In genomic region chr12:116881867-116882507, GRCh38 we compare ENCODE assay signal across 9 cellular contexts. TPM values are rescaled to one million over a fixed set of nuclear protein-coding genes. Genes with fewer than 3 reads are reported as not detected.
DNase-seq lines count a peak whose midpoint lies in the region; ATAC-seq and TF ChIP-seq lines count a peak whose summit lies in the region.
"Had no signal": no experiment of that assay in that cellular context is flagged by ENCODE, and none has a peak within 500 bp of the region (broad histone marks: within the 10 kb centered on the region; RNA-seq: fewer than 3 reads in every experiment).

No MANE protein-coding gene starts in this region.

- DNase-seq in GM13976 (ENCODE audit: low spot score) = peak; percentile 39
- no peak for DNase-seq in MM.1S
- no peak for DNase-seq in dorsolateral prefrontal cortex
- no peak for DNase-seq in progenitor cell of endocrine pancreas (ENCODE audit: low spot score, unreplicated experiment)
- DNase-seq in body of pancreas = no peak
- no peak for DNase-seq in G401 (ENCODE audit: low spot score)
- DNase-seq in inferior parietal cortex (ENCODE audit: extremely low spot score) = no peak
- no peak for DNase-seq in ovary

- peak overlapping the region; percentile 80 for H3K27ac Mint-ChIP-seq in progenitor cell of endocrine pancreas

- no peaks in the 10 kb centered on the region for H3K9me2 ChIP-seq in MM.1S (replicated peaks; ENCODE audit: insufficient read depth, low read length)

- intact Hi-C loops in dorsolateral prefrontal cortex (cut with DNase I) (loop anchor here (2.0 to 5.0 kb wide), 2 partner anchors 170 to 179 kb away; no protein-coding TSS in a partner anchor), body of pancreas (cut with DNase I) (no loop called here), ovary (cut with DNase I) (no loop called here)

- peaks cover 20% of the 10 kb centered on the region for H3K4me1 Mint-ChIP-seq in progenitor cell of endocrine pancreas (ENCODE audit: low read depth)

- peak overlapping the region; percentile 73 for H3K4me3 Mint-ChIP-seq in progenitor cell of endocrine pancreas (ENCODE audit: low read depth)

- TF ChIP-seq POLR2A in body of pancreas (IDR thresholded peaks at IDR 0.05) = no peak
- TF ChIP-seq POLR2A in ovary (IDR thresholded peaks at IDR 0.05) = no peak

- no peaks in the 10 kb centered on the region for H3K9me3 ChIP-seq in MM.1S (replicated peaks; ENCODE audit: insufficient read depth, low read length)
- H3K9me3 ChIP-seq in body of pancreas = no peaks in the 10 kb centered on the region
- H3K9me3 ChIP-seq in ovary = no peaks in the 10 kb centered on the region
- H3K9me3 ChIP-seq: testis had no signal

- H3K27me3 Mint-ChIP-seq in progenitor cell of endocrine pancreas = peaks cover 58% of the 10 kb centered on the region

- in situ Hi-C loops in GM13976 (cut with MboI; ENCODE audit: low sequenced_read_pairs, unreplicated experiment) (no loop called here), G401 (cut with HindIII; ENCODE audit: low sequenced_read_pairs) (no loop called here)

- H3K79me2 ChIP-seq in MM.1S (ENCODE audit: low read length) = no peaks in the 10 kb centered on the region

- no peaks in the 10 kb centered on the region for H3K4me1 ChIP-seq in MM.1S (ENCODE audit: low read length)
- H3K4me1 ChIP-seq in body of pancreas = peaks cover 35% of the 10 kb centered on the region
- peaks cover 1% of the 10 kb centered on the region for H3K4me1 ChIP-seq in ovary (ENCODE audit: insufficient read depth)

- ATAC-seq in body of pancreas = no peak

- H3K27me3 ChIP-seq in MM.1S (replicated peaks; ENCODE audit: insufficient read depth, low read length) = peaks cover 11% of the 10 kb centered on the region
- peaks cover 0 to 46% (median 23%) of the 10 kb centered on the region in 45 donors for H3K27me3 ChIP-seq in dorsolateral prefrontal cortex
- peaks cover 0 to 37% of the 10 kb centered on the region in 2 donors for H3K27me3 ChIP-seq in body of pancreas
- no peaks in the 10 kb centered on the region for H3K27me3 ChIP-seq in ovary
- H3K27me3 ChIP-seq: testis had no signal

- TF ChIP-seq CTCF in GM13976 (IDR thresholded peaks at IDR 0.05; ENCODE audit: borderline replicate concordance, control extremely low read depth, extremely low read depth, insufficient read depth, missing control alignments) = no peak
- no peak for TF ChIP-seq CTCF in MM.1S (IDR thresholded peaks at IDR 0.05; ENCODE audit: low read length)
- TF ChIP-seq CTCF in dorsolateral prefrontal cortex (IDR thresholded peaks at IDR 0.05 in 54 of 56, conservative IDR thresholded peaks at IDR 0.05 in 2 of 56; ENCODE audit: low read depth in 1 of 56, partially characterized antibody in 56 of 56) = no peak
- no peak for TF ChIP-seq CTCF in progenitor cell of endocrine pancreas (IDR thresholded peaks at IDR 0.05; ENCODE audit: unreplicated experiment)
- no peak for TF ChIP-seq CTCF in body of pancreas (IDR thresholded peaks at IDR 0.05)
- TF ChIP-seq CTCF in ovary (IDR thresholded peaks at IDR 0.05) = no peak

- 4 to 13% methylated on average over 11 to 28 of the region's 29 CpGs for WGBS in body of pancreas, 2 donors
- 2 to 3% (median 2%) methylated on average over 29 of the region's 29 CpGs for WGBS in ovary, 3 donors

- no peak for TF ChIP-seq EP300 in ovary (IDR thresholded peaks at IDR 0.05)

- H3F3A ChIP-seq in MM.1S (ENCODE audit: insufficient read depth, low read length) = no peaks in the 10 kb centered on the region

- H3K9ac ChIP-seq in MM.1S (ENCODE audit: low read length) = no peak overlapping the region

- H3K36me3 ChIP-seq in MM.1S (replicated peaks; ENCODE audit: insufficient read depth, low read length) (no peaks in the 10 kb centered on the region), body of pancreas (replicated peaks in 1 of 2; ENCODE audit: insufficient read depth in 1 of 2, low read depth in 2 of 2) (no peaks in the 10 kb centered on the region), ovary (no peaks in the 10 kb centered on the region)

- no peak overlapping the region; the same call in 1 of the 2 replicates for H2AFZ ChIP-seq in MM.1S (ENCODE audit: low read length)

- H3K36me3 Mint-ChIP-seq in progenitor cell of endocrine pancreas (ENCODE audit: insufficient read depth) = no peaks in the 10 kb centered on the region

- no peaks in the 10 kb centered on the region for H4K20me1 ChIP-seq in MM.1S (ENCODE audit: insufficient read depth, low read length)

- H3K27ac ChIP-seq in MM.1S (ENCODE audit: low read length) = no peak overlapping the region
- no peak overlapping the region for H3K27ac ChIP-seq in dorsolateral prefrontal cortex
- no peak overlapping the region for H3K27ac ChIP-seq in body of pancreas
- no peak overlapping the region for H3K27ac ChIP-seq in ovary
- H3K27ac ChIP-seq: testis had no signal

- peak overlapping the region; percentile 76; the same call in 1 of the 2 replicates for H3K4me2 ChIP-seq in MM.1S (ENCODE audit: low read depth, low read length)

- H3K4me3 ChIP-seq in MM.1S (ENCODE audit: low read length) (peak overlapping the region; percentile 36; the same call in 1 of the 2 replicates), dorsolateral prefrontal cortex (peak overlapping the region; percentile 18 to 71 (median 57)), body of pancreas (no peak overlapping the region), ovary (no peak overlapping the region)

- no peaks in the 10 kb centered on the region for H3K9me3 Mint-ChIP-seq in progenitor cell of endocrine pancreas (ENCODE audit: low read depth)

RNA-seq across cellular contexts. Expression of gene HRK, which starts 0.7 kb away (rescaled TPM):
- 10 to 100 TPM in 30 of 120 experiments, 1 to 10 TPM in 90; 1.7 to 19.5 (median 8.0) TPM for total RNA-seq in dorsolateral prefrontal cortex
- total RNA-seq in progenitor cell of endocrine pancreas = 5.5 and 6.9 TPM in 2 replicates
- total RNA-seq in body of pancreas = not detected
- total RNA-seq in G401 (2014; rRNA removed; shearing (Covaris generic)) = 6.2 and 8.9 TPM in 2 replicates
- total RNA-seq in ovary = under 1 TPM in 5 of 7 donors, not detected in 2; under 0.01 to 0.30 (median 0.20) TPM
- under 1 TPM in 1 of 2 donors, not detected in 1; 0.08 TPM for polyA plus RNA-seq in ovary

RNA-seq across cellular contexts. Expression of gene FBXW8, which starts 28.8 kb away (rescaled TPM):
- total RNA-seq in dorsolateral prefrontal cortex (10 to 100 TPM in 80 of 120 experiments, 1 to 10 TPM in 40; 6.8 to 18.0 (median 11.1) TPM), progenitor cell of endocrine pancreas (32.6 and 33.8 TPM in 2 replicates), body of pancreas (10 to 100 TPM; 12.7 to 35.3 TPM), ovary (10 to 100 TPM in 6 of 7 donors, 1 to 10 TPM in 1; 8.3 to 23.1 (median 16.9) TPM)
- total RNA-seq in G401 (2014; rRNA removed; shearing (Covaris generic)) = 18.4 and 21.6 TPM in 2 replicates
- 10 to 100 TPM in 1 of 2 donors, 1 to 10 TPM in 1; 7.4 to 13.9 TPM for polyA plus RNA-seq in ovary

Comparison
In these comparisons a context has a peak if more than half of its experiments do, and no peak if none do; other contexts are left out.
1. H3K4me3 ChIP-seq: peak in MM.1S (single experiment) and dorsolateral prefrontal cortex (59 of 59); none in body of pancreas (0 of 2) and ovary (single experiment).
2. intact Hi-C loops: an anchor here in dorsolateral prefrontal cortex (2.0 to 5.0 kb wide); none called in body of pancreas and ovary.